Comparison of ENCODE assay signal across 34 cellular contexts in the genomic region with DNA sequence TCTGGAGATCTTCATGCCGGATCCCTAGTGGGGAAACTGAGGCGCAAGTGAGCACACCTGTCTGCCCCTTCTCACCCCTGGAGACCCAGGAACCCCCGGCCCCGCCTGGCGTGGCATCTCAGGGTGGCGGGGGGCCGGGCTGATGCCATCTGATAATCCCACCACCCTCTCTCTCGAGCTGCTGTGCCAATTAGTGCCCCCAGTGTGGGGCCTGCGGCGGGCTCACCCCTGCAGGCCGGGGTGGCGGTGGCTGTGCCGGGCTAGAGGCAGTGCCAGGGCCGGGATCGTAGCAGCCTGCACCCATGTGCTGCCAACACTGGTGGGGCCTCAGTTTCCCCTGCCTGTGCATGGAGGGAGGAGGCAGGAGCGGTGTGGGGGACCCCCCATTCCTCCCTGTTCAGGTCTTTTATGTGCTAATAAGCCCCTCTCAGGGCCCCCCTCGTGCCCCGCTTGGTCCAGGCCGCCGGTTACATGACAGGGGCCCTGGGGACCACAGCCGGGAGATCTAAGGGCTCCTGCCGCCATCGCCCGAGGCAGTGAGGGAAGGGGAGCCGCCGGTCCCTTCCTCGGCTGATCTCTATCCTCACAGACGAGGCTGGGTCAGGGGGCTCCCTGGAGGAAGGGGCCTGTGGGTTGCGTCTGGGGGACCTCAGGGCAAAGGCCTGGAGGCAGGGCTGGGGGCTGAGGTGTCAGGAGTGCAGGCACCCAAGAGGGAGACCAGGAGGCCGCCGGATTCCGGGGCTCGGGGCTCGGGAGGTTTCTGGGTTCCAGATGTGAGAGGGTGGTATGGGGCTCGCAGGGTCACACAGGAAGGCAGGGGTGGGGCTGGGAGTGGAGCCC. TPM values are rescaled to one million over a fixed set of nuclear protein-coding genes. Genes with fewer than 3 reads are reported as not detected.
"Had no signal": no experiment of that assay in that cellular context is flagged by ENCODE, and none has a peak within 500 bp of the region (broad histone marks: within the 10 kb centered on the region; RNA-seq: fewer than 3 reads in every experiment).

No MANE protein-coding gene starts in this region.

- H3K27me3 ChIP-seq: MG63 had no signal

- H3K36me3 Mint-ChIP-seq: activated naive CD8-positive, alpha-beta T cell had no signal

- H3K36me3 ChIP-seq: MG63, SJSA1 had no signal

- ATAC-seq: activated CD4-positive, alpha-beta T cell treated with anti-CD3 and anti-CD28 coated beads for 36 hours; activated CD4-positive, CD25-positive, alpha-beta regulatory T cell treated with anti-CD3 and anti-CD28 coated beads, Interleukin-2, amount 50 U/mL, for 24 hours; activated CD8-positive, alpha-beta T cell treated with anti-CD3 and anti-CD28 coated beads, Interleukin-2, amount 10 ng/mL, durations not matched to agents 7 days and 5 days; activated naive CD8-positive, alpha-beta T cell treated with anti-CD3 and anti-CD28 coated beads, Interleukin-2, amount 50 U/mL, for 24 hours; PC-3 had no signal

- H3K27ac Mint-ChIP-seq: activated CD4-positive, alpha-beta T cell treated with anti-CD3 and anti-CD28 coated beads for 36 hours; activated CD4-positive, alpha-beta T cell treated with anti-CD3 and anti-CD28 coated beads, Interleukin-2, amount 10 ng/mL, durations not matched to agents 7 days and 5 days; activated CD8-positive, alpha-beta T cell treated with anti-CD3 and anti-CD28 coated beads, Interleukin-2, amount 10 ng/mL, durations not matched to agents 7 days and 5 days; activated naive CD4-positive, alpha-beta T cell treated with anti-CD3 and anti-CD28 coated beads for 36 hours; activated naive CD8-positive, alpha-beta T cell; activated naive CD8-positive, alpha-beta T cell treated with anti-CD3 and anti-CD28 coated beads, Interleukin-2, amount 50 U/mL, for 24 hours; activated T-cell treated with anti-CD3 and anti-CD28 coated beads, Interleukin-2, amount 50 U/mL, for 24 hours; activated T-helper 1 cell treated with anti-CD3 and anti-CD28 coated beads, Interleukin-12 subunit alpha, Interleukin-12 subunit beta, Interleukin-2, Interleukin-4 antibody, amounts not matched to agents 30 ng/mL and 10 ng/mL and 1 ng/mL, durations not matched to agents 14 hours and 24 hours and 36 hours; brain; T-helper 1 cell treated with Interleukin-12 subunit alpha and Interleukin-12 subunit beta and Interleukin-4 antibody, amounts not matched to agents 30 μg/mL and 1 μg/mL, for 36 hours; T-helper 2 cell treated with Interferon-gamma antibody and Interleukin-4, amounts not matched to agents 5 μg/mL and 100 μg/mL, for 36 hours had no signal

- H3K27ac ChIP-seq: Peyer's patch, SJSA1 had no signal

- H3K4me3 Mint-ChIP-seq: activated CD4-positive, alpha-beta T cell treated with anti-CD3 and anti-CD28 coated beads for 36 hours; activated CD4-positive, alpha-beta T cell treated with anti-CD3 and anti-CD28 coated beads, Interleukin-2, amount 10 ng/mL, durations not matched to agents 7 days and 5 days; activated CD8-positive, alpha-beta T cell treated with anti-CD3 and anti-CD28 coated beads, Interleukin-2, amount 10 ng/mL, durations not matched to agents 7 days and 5 days; activated naive CD4-positive, alpha-beta T cell treated with anti-CD3 and anti-CD28 coated beads for 36 hours; activated naive CD8-positive, alpha-beta T cell; activated naive CD8-positive, alpha-beta T cell treated with anti-CD3 and anti-CD28 coated beads, Interleukin-2, amount 50 U/mL, for 24 hours; activated T-cell treated with anti-CD3 and anti-CD28 coated beads, Interleukin-2, amount 50 U/mL, for 24 hours; activated T-helper 1 cell treated with anti-CD3 and anti-CD28 coated beads, Interleukin-12 subunit alpha, Interleukin-12 subunit beta, Interleukin-2, Interleukin-4 antibody, amounts not matched to agents 30 ng/mL and 10 ng/mL and 1 ng/mL, durations not matched to agents 14 hours and 24 hours and 36 hours; brain; T-helper 1 cell treated with Interleukin-12 subunit alpha and Interleukin-12 subunit beta and Interleukin-4 antibody, amounts not matched to agents 30 μg/mL and 1 μg/mL, for 36 hours; T-helper 2 cell treated with Interferon-gamma antibody and Interleukin-4, amounts not matched to agents 5 μg/mL and 100 μg/mL, for 36 hours had no signal

- H3K4me3 ChIP-seq: MG63, Peyer's patch, SJSA1 had no signal

- H3K9ac ChIP-seq: SK-N-SH had no signal

- H3K4me1 Mint-ChIP-seq: activated naive CD8-positive, alpha-beta T cell treated with anti-CD3 and anti-CD28 coated beads, Interleukin-2, amount 50 U/mL, for 24 hours had no signal

- FAIRE-seq: bronchial epithelial cell, TTC549 had no signal

- H3K9me3 ChIP-seq: MG63, Peyer's patch, SJSA1, SK-N-SH had no signal

- DNase-seq: activated CD4-positive, alpha-beta T cell treated with anti-CD3 and anti-CD28 coated beads for 36 hours; activated CD4-positive, alpha-beta T cell treated with anti-CD3 and anti-CD28 coated beads, Interleukin-2, amount 10 ng/mL, durations not matched to agents 7 days and 5 days; activated CD4-positive, alpha-beta T cell treated with anti-CD3 and anti-CD28 coated beads, Interleukin-2, amount 50 U/mL, for 48 hours; activated CD8-positive, alpha-beta T cell treated with anti-CD3 and anti-CD28 coated beads, Interleukin-2, amount 10 ng/mL, durations not matched to agents 7 days and 5 days; activated gamma-delta T cell treated with Interleukin-2 at 50 U/mL for 16 hours; activated naive CD4-positive, alpha-beta T cell treated with anti-CD3 and anti-CD28 coated beads for 36 hours; activated naive CD8-positive, alpha-beta T cell treated with anti-CD3 and anti-CD28 coated beads, Interleukin-2, amount 50 U/mL, for 24 hours; activated T-cell treated with anti-CD3 and anti-CD28 coated beads, Interleukin-2, amount 50 U/mL, for 24 hours; anterior cingulate cortex; caudate nucleus; Kasumi-1; MG63; MV-4-11; NCI-H1092; NCI-H1436 treated with DMSO at 0.1 percent for 48 hours; NCI-H1694 treated with DMSO at 0.1 percent for 48 hours; NCI-H2029; NCI-H345; NCI-H524 treated with DMSO at 0.1 percent for 48 hours; NK-92 treated with Interleukin-12 subunit alpha and Interleukin-12 subunit beta, amount 100 ng/mL, for 24 hours; PC-3; Peyer's patch; RPMI8226; SHP77 treated with DMSO at 0.1 percent for 48 hours; SK-N-SH had no signal

- H3K4me2 ChIP-seq: SK-N-SH had no signal

- H3K9me3 Mint-ChIP-seq: activated CD4-positive, alpha-beta T cell treated with anti-CD3 and anti-CD28 coated beads, Interleukin-2, amount 10 ng/mL, durations not matched to agents 7 days and 5 days; activated naive CD4-positive, alpha-beta T cell treated with anti-CD3 and anti-CD28 coated beads for 36 hours; activated naive CD8-positive, alpha-beta T cell treated with anti-CD3 and anti-CD28 coated beads, Interleukin-2, amount 50 U/mL, for 24 hours; activated T-cell treated with anti-CD3 and anti-CD28 coated beads, Interleukin-2, amount 50 U/mL, for 24 hours; activated T-helper 1 cell treated with anti-CD3 and anti-CD28 coated beads, Interleukin-12 subunit alpha, Interleukin-12 subunit beta, Interleukin-2, Interleukin-4 antibody, amounts not matched to agents 30 ng/mL and 10 ng/mL and 1 ng/mL, durations not matched to agents 14 hours and 24 hours and 36 hours; brain; T-helper 1 cell treated with Interleukin-12 subunit alpha and Interleukin-12 subunit beta and Interleukin-4 antibody, amounts not matched to agents 30 μg/mL and 1 μg/mL, for 36 hours; T-helper 2 cell treated with Interferon-gamma antibody and Interleukin-4, amounts not matched to agents 5 μg/mL and 100 μg/mL, for 36 hours had no signal

RNA-seq across cellular contexts. Expression of a gene that starts 8.3 kb away (rescaled TPM):
- total RNA-seq: activated CD4-positive, alpha-beta T cell treated with anti-CD3 and anti-CD28 coated beads for 36 hours; activated CD4-positive, alpha-beta T cell treated with anti-CD3 and anti-CD28 coated beads, Interleukin-2, amount 10 ng/mL, durations not matched to agents 7 days and 5 days; activated CD8-positive, alpha-beta T cell treated with anti-CD3 and anti-CD28 coated beads, Interleukin-2, amount 10 ng/mL, durations not matched to agents 7 days and 5 days; activated naive CD4-positive, alpha-beta T cell treated with anti-CD3 and anti-CD28 coated beads for 36 hours; activated T-helper 1 cell treated with anti-CD3 and anti-CD28 coated beads, Interleukin-12 subunit alpha, Interleukin-12 subunit beta, Interleukin-2, Interleukin-4 antibody, amounts not matched to agents 30 ng/mL and 10 ng/mL and 1 ng/mL, durations not matched to agents 14 hours and 24 hours and 36 hours; bronchial epithelial cell; PC-3; SJSA1 had no signal
